In the genomic region with DNA sequence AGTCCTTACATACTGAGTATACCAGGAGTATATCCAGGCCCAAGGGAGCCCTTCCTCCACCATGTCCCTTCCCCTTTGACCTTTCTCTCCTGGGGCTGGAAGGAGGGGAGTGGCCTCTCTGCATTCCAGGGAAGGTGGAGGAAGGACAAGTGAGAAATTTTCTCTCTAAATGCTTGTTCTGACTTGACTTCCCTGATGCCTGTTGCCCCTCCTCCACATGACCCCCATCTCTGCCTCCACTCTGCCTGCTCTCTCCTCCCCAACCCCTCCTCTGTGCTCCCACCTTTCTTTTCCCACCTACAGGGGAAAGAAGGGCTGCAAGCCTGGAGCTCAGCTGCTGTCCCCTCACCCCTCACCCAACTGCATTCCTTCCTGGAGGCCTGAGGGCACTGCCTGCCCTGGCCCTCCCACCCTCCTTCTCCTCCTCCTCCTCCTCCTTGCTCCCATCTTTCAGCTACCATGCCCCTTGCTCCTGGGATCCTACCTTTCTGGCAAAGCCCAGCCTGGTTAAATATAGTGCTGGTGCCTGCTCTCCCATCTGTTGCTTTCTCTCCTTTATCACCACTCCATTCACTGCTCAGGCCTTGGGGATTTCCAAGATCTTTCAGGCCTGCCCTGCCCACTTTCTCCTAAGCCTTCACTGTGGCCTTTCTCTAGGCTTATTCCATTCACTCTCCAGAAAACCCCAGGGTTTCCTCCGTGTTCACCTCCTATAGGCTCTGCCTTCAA, we compare ENCODE assay signal across 10 cellular contexts. TPM values are rescaled to one million over a fixed set of nuclear protein-coding genes. Genes with fewer than 3 reads are reported as not detected.
A peak's percentile ranks its signal among the peaks of the same experiment; 100 is the strongest.
DNase-seq lines count a peak whose midpoint lies in the region; ATAC-seq and TF ChIP-seq lines count a peak whose summit lies in the region.
"Had no signal": no experiment of that assay in that cellular context is flagged by ENCODE, and none has a peak within 500 bp of the region (broad histone marks: within the 10 kb centered on the region; RNA-seq: fewer than 3 reads in every experiment).

No MANE protein-coding gene starts in this region.

- H3K36me3 Mint-ChIP-seq in activated T-cell treated with anti-CD3 and anti-CD28 coated beads, Interleukin-2, amount 50 U/mL, for 4 hours (ENCODE audit: insufficient read depth) = no peaks in the 10 kb centered on the region

- H3K4me1 ChIP-seq in right atrium auricular region (peaks cover 0 to 38% of the 10 kb centered on the region in 2 donors), gastrocnemius medialis (peaks cover 14 to 22% of the 10 kb centered on the region in 2 donors)

- H3K9me3 ChIP-seq in right atrium auricular region (no peaks in the 10 kb centered on the region), gastrocnemius medialis (no peaks in the 10 kb centered on the region)
- H3K9me3 ChIP-seq: colonic mucosa had no signal

- H3K4me3 ChIP-seq in H7 (ENCODE audit: insufficient read depth, low read depth, low read length) (no peak overlapping the region), right atrium auricular region (no peak overlapping the region), gastrocnemius medialis (no peak overlapping the region)
- H3K4me3 ChIP-seq: colonic mucosa had no signal

- DNase-seq in H7 = peak; percentile 72
- DNase-seq in amniotic epithelial cell (ENCODE audit: low read depth) = peak; percentile 25
- no peak for DNase-seq in right atrium auricular region (ENCODE audit: low spot score)
- DNase-seq in gastrocnemius medialis = no peak
- no peak for DNase-seq in activated T-cell treated with anti-CD3 and anti-CD28 coated beads for 4 hours
- no peak for DNase-seq in activated T-cell treated with anti-CD3 and anti-CD28 coated beads, Interleukin-2, amount 50 U/mL, for 4 hours
- DNase-seq in NCI-H1092 (lab: John Stamatoyannopoulos, UW) = no peak
- no peak for DNase-seq in NCI-H774 (lab: John Stamatoyannopoulos, UW)
- DNase-seq: colonic mucosa, NCI-H1417 treated with DMSO at 0.1 percent for 48 hours had no signal

- H3K4me3 Mint-ChIP-seq in activated T-cell treated with anti-CD3 and anti-CD28 coated beads, Interleukin-2, amount 50 U/mL, for 4 hours = no peak overlapping the region

- in situ Hi-C loops in gastrocnemius medialis (cut with MboI; ENCODE audit: low sequenced_read_pairs in 4 of 4) = no loop called here

- no peak for TF ChIP-seq CTCF in right atrium auricular region (IDR thresholded peaks at IDR 0.05)
- TF ChIP-seq CTCF in gastrocnemius medialis (IDR thresholded peaks at IDR 0.05 in 4 of 5, conservative IDR thresholded peaks at IDR 0.05 in 1 of 5) = no peak

- ATAC-seq in gastrocnemius medialis = no peak
- no peak for ATAC-seq in activated T-cell treated with anti-CD3 and anti-CD28 coated beads, Interleukin-2, amount 50 U/mL, for 4 hours

- TF ChIP-seq POLR2A in gastrocnemius medialis (IDR thresholded peaks at IDR 0.05) = no peak

- intact Hi-C loops in gastrocnemius medialis (cut with DNase I; ENCODE audit: low total_unique reads) = no loop called here

- H3K9me3 Mint-ChIP-seq in activated T-cell treated with anti-CD3 and anti-CD28 coated beads, Interleukin-2, amount 50 U/mL, for 4 hours = no peaks in the 10 kb centered on the region

- no peaks in the 10 kb centered on the region for H3K27me3 Mint-ChIP-seq in activated T-cell treated with anti-CD3 and anti-CD28 coated beads, Interleukin-2, amount 50 U/mL, for 4 hours (ENCODE audit: low read depth)

- H3K27ac ChIP-seq in right atrium auricular region (peak overlapping the region; percentile 41 to 44), gastrocnemius medialis (peak overlapping the region in 3 of 4 donors; percentile 37 to 54 (median 45))
- H3K27ac ChIP-seq: colonic mucosa had no signal

- H3K4me1 Mint-ChIP-seq in activated T-cell treated with anti-CD3 and anti-CD28 coated beads, Interleukin-2, amount 50 U/mL, for 4 hours (ENCODE audit: low read depth) = no peaks in the 10 kb centered on the region

- no peaks in the 10 kb centered on the region for H3K36me3 ChIP-seq in H7 (replicated peaks; ENCODE audit: control insufficient read depth, insufficient read depth, low read length)
- no peaks in the 10 kb centered on the region for H3K36me3 ChIP-seq in right atrium auricular region
- H3K36me3 ChIP-seq in gastrocnemius medialis = no peaks in the 10 kb centered on the region
- H3K36me3 ChIP-seq: colonic mucosa had no signal

- no peaks in the 10 kb centered on the region for H3K27me3 ChIP-seq in H7 (ENCODE audit: control insufficient read depth, insufficient read depth, low read length)
- H3K27me3 ChIP-seq in right atrium auricular region = no peaks in the 10 kb centered on the region
- H3K27me3 ChIP-seq in gastrocnemius medialis = no peaks in the 10 kb centered on the region
- H3K27me3 ChIP-seq: colonic mucosa had no signal

RNA-seq across cellular contexts. Expression of gene DAG1, which starts 8.5 kb away (rescaled TPM):
- 80.4 and 87.4 TPM in 2 replicates for total RNA-seq in H7 (2014; rRNA removed; shearing (Covaris generic))
- 100 to 1,000 TPM; 115 to 174 TPM for total RNA-seq in right atrium auricular region
- 100 to 1,000 TPM in 3 of 4 donors, 10 to 100 TPM in 1; 95.0 to 177 (median 109) TPM for total RNA-seq in gastrocnemius medialis
- total RNA-seq in activated T-cell treated with anti-CD3 and anti-CD28 coated beads, Interleukin-2, amount 50 U/mL, for 4 hours = 10 to 100 TPM; 19.9 to 25.6 (median 25.4) TPM

RNA-seq across cellular contexts. Expression of gene NICN1, which starts 32.5 kb away (rescaled TPM):
- total RNA-seq in H7 (2014; rRNA removed; shearing (Covaris generic)) = 5.2 and 5.7 TPM in 2 replicates
- total RNA-seq in right atrium auricular region (1 to 10 TPM; 4.8 to 7.4 TPM), gastrocnemius medialis (1 to 10 TPM; 1.9 to 7.0 (median 3.8) TPM)
- total RNA-seq in activated T-cell treated with anti-CD3 and anti-CD28 coated beads, Interleukin-2, amount 50 U/mL, for 4 hours = 1 to 10 TPM; 5.5 to 5.8 (median 5.8) TPM

RNA-seq across cellular contexts. Expression of gene AMT, which starts 39.3 kb away (rescaled TPM):
- total RNA-seq in H7 (2014; rRNA removed; shearing (Covaris generic)) = 48.1 and 60.4 TPM in 2 replicates
- total RNA-seq in right atrium auricular region (10 to 100 TPM in 1 of 2 donors, 1 to 10 TPM in 1; 6.6 to 17.6 TPM), gastrocnemius medialis (1 to 10 TPM in 2 of 4 donors, under 1 TPM in 1, not detected in 1; 0.52 to 1.3 (median 1.1) TPM)
- total RNA-seq in activated T-cell treated with anti-CD3 and anti-CD28 coated beads, Interleukin-2, amount 50 U/mL, for 4 hours = 1 to 10 TPM in 1 of 3 donors, under 1 TPM in 2; 0.50 to 1.1 (median 0.81) TPM

RNA-seq across cellular contexts. Expression of gene TCTA, which starts 49.4 kb away (rescaled TPM):
- 5.8 and 10.9 TPM in 2 replicates for total RNA-seq in H7 (2014; rRNA removed; shearing (Covaris generic))
- total RNA-seq in right atrium auricular region = 10 to 100 TPM; 13.9 to 23.1 TPM
- total RNA-seq in gastrocnemius medialis = 10 to 100 TPM; 12.0 to 25.8 (median 15.1) TPM
- total RNA-seq in activated T-cell treated with anti-CD3 and anti-CD28 coated beads, Interleukin-2, amount 50 U/mL, for 4 hours = 10 to 100 TPM; 20.0 to 21.8 (median 20.1) TPM

RNA-seq across cellular contexts. Expression of gene RHOA, which starts 49.8 kb away (rescaled TPM):
- 377 and 386 TPM in 2 replicates for total RNA-seq in H7 (2014; rRNA removed; shearing (Covaris generic))
- total RNA-seq in right atrium auricular region (100 to 1,000 TPM; 292 to 304 TPM), gastrocnemius medialis (100 to 1,000 TPM; 244 to 411 (median 282) TPM)
- total RNA-seq in activated T-cell treated with anti-CD3 and anti-CD28 coated beads, Interleukin-2, amount 50 U/mL, for 4 hours = 100 to 1,000 TPM; 390 to 408 (median 408) TPM

Comparison
In these comparisons a context has a peak if more than half of its experiments do, and no peak if none do; other contexts are left out.
1. DNase-seq: peak in H7 (single experiment) and amniotic epithelial cell (single experiment); none in right atrium auricular region (single experiment), gastrocnemius medialis (0 of 2), activated T-cell treated with anti-CD3 and anti-CD28 coated beads for 4 hours (single experiment), activated T-cell treated with anti-CD3 and anti-CD28 coated beads, Interleukin-2, amount 50 U/mL, for 4 hours (single experiment), NCI-H1092 (single experiment) and NCI-H774 (single experiment).